Comparison of ENCODE assay signal across 10 cellular contexts in genomic region chr13:40981361-40981760, GRCh38. TPM values are rescaled to one million over a fixed set of nuclear protein-coding genes. Genes with fewer than 3 reads are reported as not detected.
A peak's percentile ranks its signal among the peaks of the same experiment; 100 is the strongest.
DNase-seq lines count a peak whose midpoint lies in the region; ATAC-seq, FAIRE-seq and TF ChIP-seq lines count a peak whose summit lies in the region.
"Had no signal": no experiment of that assay in that cellular context is flagged by ENCODE, and none has a peak within 500 bp of the region (broad histone marks: within the 10 kb centered on the region; RNA-seq: fewer than 3 reads in every experiment).

No MANE protein-coding gene starts in this region.

- ATAC-seq in upper lobe of left lung (ENCODE audit: low FRiP score in 2 of 2) (peak in 1 of 2 donors; percentile 64), GM21381 (IDR thresholded peaks at IDR 0.05; ENCODE audit: unreplicated experiment) (no peak)

- H3K4me1 ChIP-seq in kidney (ENCODE audit: control insufficient read depth in 1 of 2, insufficient read depth in 1 of 2, low read depth in 1 of 2, low read length in 2 of 2): peaks cover 14 to 27% of the 10 kb centered on the region in 2 donors
- H3K4me1 ChIP-seq in upper lobe of left lung: peaks cover 48 to 85% (median 63%) of the 10 kb centered on the region in 4 donors

- H3K36me3 Mint-ChIP-seq in activated naive CD4-positive, alpha-beta T cell treated with anti-CD3 and anti-CD28 coated beads, Interleukin-2, amount 10 ng/mL, durations not matched to agents 7 days and 5 days: peaks cover 51% of the 10 kb centered on the region
- H3K36me3 Mint-ChIP-seq in activated T-helper 2 cell treated with anti-CD3 and anti-CD28 coated beads, Interferon-gamma antibody, Interleukin-2, Interleukin-4, amounts not matched to agents 10 μg/mL and 5 μg/mL and 100 μg/mL, durations not matched to agents 14 hours and 24 hours and 36 hours (ENCODE audit: low read depth): peaks cover 48% of the 10 kb centered on the region
- H3K36me3 Mint-ChIP-seq in HFFc6 (ENCODE audit: low read depth): no peaks in the 10 kb centered on the region

- TF ChIP-seq POLR2A in upper lobe of left lung (IDR thresholded peaks at IDR 0.05): peak in 1 of 4 donors; percentile 41

- DNase-seq in activated naive CD4-positive, alpha-beta T cell treated with anti-CD3 and anti-CD28 coated beads, Interleukin-2, amount 10 ng/mL, durations not matched to agents 7 days and 5 days: no peak
- no peak for DNase-seq in activated naive CD4-positive, alpha-beta T cell treated with Interleukin-2 at 50 U/mL for 16 hours
- no peak for DNase-seq in activated T-helper 2 cell treated with anti-CD3 and anti-CD28 coated beads, Interferon-gamma antibody, Interleukin-2, Interleukin-4, amounts not matched to agents 10 μg/mL and 5 μg/mL and 100 μg/mL, durations not matched to agents 14 hours and 24 hours and 36 hours (ENCODE audit: low spot score)
- DNase-seq in kidney (no peak), upper lobe of left lung (no peak), HFFc6 (no peak), superior temporal gyrus (ENCODE audit: extremely low spot score) (no peak)
- DNase-seq: activated CD4-positive, alpha-beta T cell treated with anti-CD3 and anti-CD28 coated beads, Interleukin-2, amount 50 U/mL, for 4 hours; NCI-H1105 had no signal

- WGBS in upper lobe of left lung, 2 donors: 8 to 20% methylated on average over 3 of the region's 3 CpGs

- H3K27ac ChIP-seq in kidney (ENCODE audit: low read depth in 2 of 2, low read length in 2 of 2): peak overlapping the region; percentile 53 to 56
- H3K27ac ChIP-seq in upper lobe of left lung: peak overlapping the region; percentile 76 to 91 (median 86)

- peak overlapping the region; percentile 99 for H3K27ac Mint-ChIP-seq in activated naive CD4-positive, alpha-beta T cell treated with anti-CD3 and anti-CD28 coated beads, Interleukin-2, amount 10 ng/mL, durations not matched to agents 7 days and 5 days
- peak overlapping the region; percentile 90 for H3K27ac Mint-ChIP-seq in activated T-helper 2 cell treated with anti-CD3 and anti-CD28 coated beads, Interferon-gamma antibody, Interleukin-2, Interleukin-4, amounts not matched to agents 10 μg/mL and 5 μg/mL and 100 μg/mL, durations not matched to agents 14 hours and 24 hours and 36 hours
- H3K27ac Mint-ChIP-seq in HFFc6: no peak overlapping the region

- H3K9me3 ChIP-seq in kidney (ENCODE audit: control insufficient read depth in 1 of 2, low read length in 2 of 2): no peaks in the 10 kb centered on the region
- H3K9me3 ChIP-seq in upper lobe of left lung: no peaks in the 10 kb centered on the region

- CTCF ChIA-PET in activated naive CD4-positive, alpha-beta T cell treated with anti-CD3 and anti-CD28 coated beads, Interleukin-2, amount 10 ng/mL, durations not matched to agents 7 days and 5 days (lab: Charles Lee): interaction anchor here (0.8 to 1.3 kb wide), 3 partner anchors 24 to 34 kb away, joined by 3 to 4 read pairs (median 3); no protein-coding TSS in a partner anchor

- peak in 1 of 4 donors; percentile 32 for TF ChIP-seq EP300 in upper lobe of left lung (IDR thresholded peaks at IDR 0.05)

- H3K27me3 Mint-ChIP-seq in activated naive CD4-positive, alpha-beta T cell treated with anti-CD3 and anti-CD28 coated beads, Interleukin-2, amount 10 ng/mL, durations not matched to agents 7 days and 5 days: no peaks in the 10 kb centered on the region
- H3K27me3 Mint-ChIP-seq in activated T-helper 2 cell treated with anti-CD3 and anti-CD28 coated beads, Interferon-gamma antibody, Interleukin-2, Interleukin-4, amounts not matched to agents 10 μg/mL and 5 μg/mL and 100 μg/mL, durations not matched to agents 14 hours and 24 hours and 36 hours (ENCODE audit: low read depth): no peaks in the 10 kb centered on the region
- no peaks in the 10 kb centered on the region for H3K27me3 Mint-ChIP-seq in HFFc6 (ENCODE audit: insufficient read depth)

- peak overlapping the region; percentile 33 to 37 for H3K4me3 ChIP-seq in kidney (ENCODE audit: low read length in 2 of 2)
- peak overlapping the region in 3 of 4 donors; percentile 32 to 51 (median 38) for H3K4me3 ChIP-seq in upper lobe of left lung

- no peak for FAIRE-seq in kidney (lab: Jason Lieb, UNC)

- no peaks in the 10 kb centered on the region for H3K9me3 Mint-ChIP-seq in activated naive CD4-positive, alpha-beta T cell treated with anti-CD3 and anti-CD28 coated beads, Interleukin-2, amount 10 ng/mL, durations not matched to agents 7 days and 5 days
- H3K9me3 Mint-ChIP-seq in activated T-helper 2 cell treated with anti-CD3 and anti-CD28 coated beads, Interferon-gamma antibody, Interleukin-2, Interleukin-4, amounts not matched to agents 10 μg/mL and 5 μg/mL and 100 μg/mL, durations not matched to agents 14 hours and 24 hours and 36 hours: no peaks in the 10 kb centered on the region
- no peaks in the 10 kb centered on the region for H3K9me3 Mint-ChIP-seq in HFFc6

- H3K36me3 ChIP-seq in kidney (ENCODE audit: control insufficient read depth in 1 of 2, insufficient read depth in 2 of 2, low read length in 2 of 2): no peaks in the 10 kb centered on the region
- no peaks in the 10 kb centered on the region for H3K36me3 ChIP-seq in upper lobe of left lung

- TF ChIP-seq CTCF in kidney (IDR thresholded peaks at IDR 0.05; ENCODE audit: borderline replicate concordance, extremely low read depth, insufficient read depth) (no peak), upper lobe of left lung (IDR thresholded peaks at IDR 0.05) (no peak), HFFc6 (IDR thresholded peaks at IDR 0.05) (no peak)

- H3K27me3 ChIP-seq in upper lobe of left lung: no peaks in the 10 kb centered on the region

- peak overlapping the region in 1 of 2 donors; percentile 37 for H3K9ac ChIP-seq in kidney (ENCODE audit: low read length in 2 of 2)

- H3K4me1 Mint-ChIP-seq in activated naive CD4-positive, alpha-beta T cell treated with anti-CD3 and anti-CD28 coated beads, Interleukin-2, amount 10 ng/mL, durations not matched to agents 7 days and 5 days: peaks cover 67% of the 10 kb centered on the region
- H3K4me1 Mint-ChIP-seq in activated T-helper 2 cell treated with anti-CD3 and anti-CD28 coated beads, Interferon-gamma antibody, Interleukin-2, Interleukin-4, amounts not matched to agents 10 μg/mL and 5 μg/mL and 100 μg/mL, durations not matched to agents 14 hours and 24 hours and 36 hours (ENCODE audit: low read depth): peaks cover 74% of the 10 kb centered on the region
- peaks cover 40% of the 10 kb centered on the region for H3K4me1 Mint-ChIP-seq in HFFc6 (ENCODE audit: low read depth)

- intact Hi-C loops in activated T-helper 2 cell treated with anti-CD3 and anti-CD28 coated beads, Interferon-gamma antibody, Interleukin-2, Interleukin-4, amounts not matched to agents 10 μg/mL and 5 μg/mL and 100 μg/mL, durations not matched to agents 14 hours and 24 hours and 36 hours (cut with micrococcal nuclease): loop anchor here (1.0 to 5.0 kb wide), 4 partner anchors 24 to 194 kb away; partner anchors contain the start of genes ELF1 and SLC25A15
- intact Hi-C loops in kidney (cut with DNase I): no loop called here

- H3K4me3 Mint-ChIP-seq in activated naive CD4-positive, alpha-beta T cell treated with anti-CD3 and anti-CD28 coated beads, Interleukin-2, amount 10 ng/mL, durations not matched to agents 7 days and 5 days: peak overlapping the region; percentile 90
- peak overlapping the region; percentile 89 for H3K4me3 Mint-ChIP-seq in activated T-helper 2 cell treated with anti-CD3 and anti-CD28 coated beads, Interferon-gamma antibody, Interleukin-2, Interleukin-4, amounts not matched to agents 10 μg/mL and 5 μg/mL and 100 μg/mL, durations not matched to agents 14 hours and 24 hours and 36 hours (ENCODE audit: low read depth)
- no peak overlapping the region for H3K4me3 Mint-ChIP-seq in HFFc6

RNA-seq across cellular contexts. Expression of gene ELF1, which starts 37.8 kb away (rescaled TPM):
- total RNA-seq in activated T-helper 2 cell treated with anti-CD3 and anti-CD28 coated beads, Interferon-gamma antibody, Interleukin-2, Interleukin-4, amounts not matched to agents 10 μg/mL and 5 μg/mL and 100 μg/mL, durations not matched to agents 14 hours and 24 hours and 36 hours: 65.3 and 68.1 TPM in 2 replicates
- total RNA-seq in kidney (95.1 TPM), upper lobe of left lung (100 to 1,000 TPM in 1 of 6 donors, 10 to 100 TPM in 5; 52.6 to 134 (median 78.6) TPM)
- 12.0 TPM for polyA plus RNA-seq in kidney (ENCODE audit: insufficient read depth, low read depth, low replicate concordance)
- total RNA-seq in HFFc6 (2021; fragmentation: NEBNext Ultra II Directional; extraction: Animal tissue kit (Norgen Biotek cat#: 25700)): 10 to 100 TPM; 25.5 to 37.7 (median 33.4) TPM
